29 cellular contexts compared by ENCODE assay signal in the genomic region with DNA sequence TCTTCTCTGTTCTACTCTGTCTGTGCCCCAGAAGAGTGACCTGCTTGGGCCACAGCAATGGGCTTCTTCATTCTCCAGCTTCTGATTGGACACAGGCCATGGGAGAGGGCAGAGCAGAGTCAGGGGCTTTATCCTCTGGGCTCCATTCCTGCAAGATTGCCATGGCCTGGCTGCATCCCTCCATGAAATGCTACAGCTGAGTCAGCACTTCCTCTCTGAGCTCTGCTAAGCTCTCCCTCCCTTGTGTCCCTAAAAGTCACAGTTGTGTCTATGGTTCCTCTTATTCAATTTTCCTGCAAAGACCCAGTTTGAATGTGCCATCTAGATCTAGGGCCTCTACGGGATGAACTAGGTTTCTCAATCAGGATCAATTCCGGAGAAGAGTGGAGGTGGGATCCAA.
"Had no signal": no experiment of that assay in that cellular context is flagged by ENCODE, and none has a peak within 500 bp of the region (broad histone marks: within the 10 kb centered on the region; RNA-seq: fewer than 3 reads in every experiment).

No MANE protein-coding gene starts in this region.

- H3K4me2 ChIP-seq: smooth muscle cell had no signal

- ATAC-seq: naive thymus-derived CD8-positive, alpha-beta T cell; natural killer cell treated with Interleukin-12 subunit alpha and Interleukin-12 subunit beta and Interleukin-15 and Interleukin-18, amount 100 ng/mL, for 72 hours; psoas muscle; sciatic nerve; stimulated activated memory B cell treated with anti-CD40 and anti-IgM and Interleukin-4, amounts not matched to agents 10 μg/mL and 1 μg/mL and 100 μg/mL, for 72 hours; stimulated activated naive CD8-positive, alpha-beta T cell treated with anti-CD3 and anti-CD28 coated beads, Interleukin-15, amount 100 ng/mL, for 72 hours; stimulated activated naive CD8-positive, alpha-beta T cell treated with anti-CD3 and anti-CD28 coated beads, Interleukin-15, Interleukin-2, amounts not matched to agents 100 U/mL and 50 U/mL, for 24 hours; upper lobe of right lung had no signal

- H3K27ac ChIP-seq: neutrophil, parathyroid adenoma, psoas muscle, skin epidermis, spleen, suprapubic skin, testis, tibial artery, transverse colon, upper lobe of right lung, uterus had no signal

- H3K9me3 ChIP-seq: neutrophil, psoas muscle, suprapubic skin, testis, tibial artery, transverse colon, upper lobe of right lung, uterus had no signal

- H3K4me3 ChIP-seq: psoas muscle, skin epidermis, smooth muscle cell, spleen, suprapubic skin, testis, tibial artery, transverse colon, upper lobe of right lung, uterus had no signal

- H3K79me2 ChIP-seq: parathyroid adenoma had no signal

- H2AFZ ChIP-seq: parathyroid adenoma had no signal

- H3K27me3 ChIP-seq: neutrophil, suprapubic skin, testis, tibial artery, transverse colon, upper lobe of right lung, uterus had no signal

- H3K4me1 ChIP-seq: parathyroid adenoma, psoas muscle, spleen, testis, tibial artery, transverse colon, upper lobe of right lung, uterus had no signal

- DNase-seq: naive thymus-derived CD8-positive, alpha-beta T cell; nephron progenitor cell; nucleus accumbens; posterior cingulate gyrus; psoas muscle; right cardiac atrium; spleen; stimulated activated CD4-positive, alpha-beta T cell treated with anti-CD3 and anti-CD28 coated beads, Interleukin-12 subunit alpha, Interleukin-12 subunit beta, amount 100 ng/mL, for 4 hours; stimulated activated CD4-positive, alpha-beta T cell treated with anti-CD3 and anti-CD28 coated beads, Interleukin-1b, Interleukin-23, amount 100 ng/mL, for 48 hours; stimulated activated CD4-positive, alpha-beta T cell treated with anti-CD3 and anti-CD28 coated beads, Interleukin-4, amount 100 ng/mL, for 1 hour; stimulated activated CD4-positive, alpha-beta T cell treated with anti-CD3 and anti-CD28 coated beads, Interleukin-4, amount 100 ng/mL, for 4 hours; stimulated activated CD8-positive, alpha-beta memory T cell treated with anti-CD3 and anti-CD28 coated beads, Interleukin-4, amount 100 ng/mL, for 48 hours; stimulated activated naive CD4-positive, alpha-beta T cell; stimulated activated naive CD8-positive, alpha-beta T cell treated with anti-CD3 and anti-CD28 coated beads, Interleukin-15, amount 100 ng/mL, for 72 hours; stimulated activated naive CD8-positive, alpha-beta T cell treated with anti-CD3 and anti-CD28 coated beads, Interleukin-15, Interleukin-2, amounts not matched to agents 100 U/mL and 50 U/mL, for 24 hours; substantia nigra; testis; tibial artery; transverse colon; upper lobe of right lung; uterus had no signal

- H3K36me3 ChIP-seq: neutrophil, spleen, suprapubic skin, tibial artery, transverse colon, upper lobe of right lung, uterus had no signal

- H3K9ac ChIP-seq: parathyroid adenoma had no signal
